11 cellular contexts compared by ENCODE assay signal in genomic region chr5:143594913-143595818, GRCh38.
A peak's percentile ranks its signal among the peaks of the same experiment; 100 is the strongest.
DNase-seq lines count a peak whose midpoint lies in the region; ATAC-seq and TF ChIP-seq lines count a peak whose summit lies in the region.
"Had no signal": no experiment of that assay in that cellular context is flagged by ENCODE, and none has a peak within 500 bp of the region (broad histone marks: within the 10 kb centered on the region; RNA-seq: fewer than 3 reads in every experiment).

No MANE protein-coding gene starts in this region.

- H3K27ac Mint-ChIP-seq in activated naive CD8-positive, alpha-beta T cell treated with anti-CD3 and anti-CD28 coated beads, Interleukin-2, amount 50 U/mL, for 24 hours: no peak overlapping the region

- peaks cover 4% of the 10 kb centered on the region for H3K9me3 Mint-ChIP-seq in activated naive CD8-positive, alpha-beta T cell treated with anti-CD3 and anti-CD28 coated beads, Interleukin-2, amount 50 U/mL, for 24 hours

- H3K9me3 ChIP-seq in skeletal muscle satellite cell (replicated peaks; ENCODE audit: low read length): no peaks in the 10 kb centered on the region
- H3K9me3 ChIP-seq: adrenal gland had no signal

- no peaks in the 10 kb centered on the region for H3K27me3 Mint-ChIP-seq in activated naive CD8-positive, alpha-beta T cell treated with anti-CD3 and anti-CD28 coated beads, Interleukin-2, amount 50 U/mL, for 24 hours

- H3K4me3 ChIP-seq in choroid plexus epithelial cell (ENCODE audit: low read depth, low read length): no peak overlapping the region
- no peak overlapping the region for H3K4me3 ChIP-seq in skeletal muscle satellite cell (ENCODE audit: low read length)
- H3K4me3 ChIP-seq: adrenal gland had no signal

- no peak overlapping the region for H3K9ac ChIP-seq in skeletal muscle satellite cell (ENCODE audit: low read depth, low read length)

- peaks cover 19% of the 10 kb centered on the region for H3K4me1 Mint-ChIP-seq in activated naive CD8-positive, alpha-beta T cell treated with anti-CD3 and anti-CD28 coated beads, Interleukin-2, amount 50 U/mL, for 24 hours

- TF ChIP-seq POLR2A in GM18505 (IDR thresholded peaks at IDR 0.05; ENCODE audit: borderline replicate concordance, extremely low read depth, insufficient read depth, insufficient read length): no peak

- ATAC-seq in activated CD4-positive, CD25-positive, alpha-beta regulatory T cell treated with anti-CD3 and anti-CD28 coated beads, Interleukin-2, amount 50 U/mL, for 24 hours: peak; percentile 51 to 65
- ATAC-seq in activated naive CD8-positive, alpha-beta T cell treated with anti-CD3 and anti-CD28 coated beads, Interleukin-2, amount 50 U/mL, for 24 hours: no peak
- no peak for ATAC-seq in GM18505 (IDR thresholded peaks at IDR 0.05; ENCODE audit: unreplicated experiment)

- no peak for TF ChIP-seq CTCF in choroid plexus epithelial cell (conservative IDR thresholded peaks at IDR 0.05; ENCODE audit: low read depth, low read length)

- H3K4me2 ChIP-seq in skeletal muscle satellite cell (ENCODE audit: low read length): peak overlapping the region; percentile 24

- no peak for DNase-seq in activated CD4-positive, CD25-positive, alpha-beta regulatory T cell treated with anti-CD3 and anti-CD28 coated beads, Interleukin-2, amount 50 U/mL, for 72 hours
- DNase-seq in NCI-H345 (lab: John Stamatoyannopoulos, UW): peak; percentile 76
- DNase-seq in choroid plexus epithelial cell (ENCODE audit: low read depth): peak; percentile 62
- DNase-seq in activated naive CD8-positive, alpha-beta T cell treated with anti-CD3 and anti-CD28 coated beads, Interleukin-2, amount 50 U/mL, for 24 hours: no peak
- no peak for DNase-seq in inferior parietal cortex (ENCODE audit: extremely low spot score)
- DNase-seq: adrenal gland, NCI-H2081 treated with DMSO at 0.1 percent for 48 hours, posterior cingulate gyrus had no signal

- no peaks in the 10 kb centered on the region for H3K36me3 ChIP-seq in skeletal muscle satellite cell (ENCODE audit: insufficient read depth, low read length)
- H3K36me3 ChIP-seq: adrenal gland had no signal

- no peaks in the 10 kb centered on the region for H3K36me3 Mint-ChIP-seq in activated naive CD8-positive, alpha-beta T cell treated with anti-CD3 and anti-CD28 coated beads, Interleukin-2, amount 50 U/mL, for 24 hours (ENCODE audit: low read depth)

- no peak overlapping the region for H3K4me3 Mint-ChIP-seq in activated naive CD8-positive, alpha-beta T cell treated with anti-CD3 and anti-CD28 coated beads, Interleukin-2, amount 50 U/mL, for 24 hours

- peaks cover 15% of the 10 kb centered on the region for H3K4me1 ChIP-seq in skeletal muscle satellite cell (ENCODE audit: control insufficient read depth, insufficient read depth, low read length)
- H3K4me1 ChIP-seq: adrenal gland had no signal

- no peaks in the 10 kb centered on the region for H3K27me3 ChIP-seq in skeletal muscle satellite cell (ENCODE audit: control insufficient read depth, insufficient read depth, low read length)
- H3K27me3 ChIP-seq: adrenal gland had no signal

Comparison
In these comparisons a context has a peak if more than half of its experiments do, and no peak if none do; other contexts are left out.
1. ATAC-seq: peak in activated CD4-positive, CD25-positive, alpha-beta regulatory T cell treated with anti-CD3 and anti-CD28 coated beads, Interleukin-2, amount 50 U/mL, for 24 hours (2 of 2); none in activated naive CD8-positive, alpha-beta T cell treated with anti-CD3 and anti-CD28 coated beads, Interleukin-2, amount 50 U/mL, for 24 hours (single experiment) and GM18505 (single experiment).
2. DNase-seq: peak in NCI-H345 (single experiment) and choroid plexus epithelial cell (single experiment); none in activated CD4-positive, CD25-positive, alpha-beta regulatory T cell treated with anti-CD3 and anti-CD28 coated beads, Interleukin-2, amount 50 U/mL, for 72 hours (single experiment), activated naive CD8-positive, alpha-beta T cell treated with anti-CD3 and anti-CD28 coated beads, Interleukin-2, amount 50 U/mL, for 24 hours (single experiment) and inferior parietal cortex (single experiment).